In genomic region chr1:12370241-12370980, GRCh38 we compare ENCODE assay signal across 16 cellular contexts.
"Had no signal": no experiment of that assay in that cellular context is flagged by ENCODE, and none has a peak within 500 bp of the region (broad histone marks: within the 10 kb centered on the region; RNA-seq: fewer than 3 reads in every experiment).

No MANE protein-coding gene starts in this region.

- H3K27ac ChIP-seq: body of pancreas, coronary artery, lower lobe of right lung, thyroid gland had no signal

- H3K4me3 Mint-ChIP-seq: neural crest cell; stimulated activated effector memory CD8-positive, alpha-beta T cell treated with anti-CD3 and anti-CD28 coated beads, Interleukin-12 subunit alpha, Interleukin-12 subunit beta, amount 100 ng/mL, for 72 hours had no signal

- H3K4me1 Mint-ChIP-seq: stimulated activated effector memory CD8-positive, alpha-beta T cell treated with anti-CD3 and anti-CD28 coated beads, Interleukin-12 subunit alpha, Interleukin-12 subunit beta, amount 100 ng/mL, for 72 hours had no signal

- H3K4me3 ChIP-seq: body of pancreas, coronary artery, lower lobe of right lung, thyroid gland had no signal

- H3K4me1 ChIP-seq: lower lobe of right lung, thyroid gland had no signal

- H3K9me3 ChIP-seq: body of pancreas, lower lobe of right lung, thyroid gland had no signal

- ATAC-seq: body of pancreas; left colon; lower lobe of right lung; stimulated activated effector memory CD8-positive, alpha-beta T cell treated with anti-CD3 and anti-CD28 coated beads, Interleukin-12 subunit alpha, Interleukin-12 subunit beta, amount 100 ng/mL, for 72 hours had no signal

- H3K9me3 Mint-ChIP-seq: neural crest cell; stimulated activated effector memory CD8-positive, alpha-beta T cell treated with anti-CD3 and anti-CD28 coated beads, Interleukin-12 subunit alpha, Interleukin-12 subunit beta, amount 100 ng/mL, for 72 hours had no signal

- H3K27ac Mint-ChIP-seq: stimulated activated effector memory CD8-positive, alpha-beta T cell treated with anti-CD3 and anti-CD28 coated beads, Interleukin-12 subunit alpha, Interleukin-12 subunit beta, amount 100 ng/mL, for 72 hours had no signal

- DNase-seq: activated CD4-positive, alpha-beta T cell treated with anti-CD3 and anti-CD28 coated beads for 1 hour; activated CD4-positive, alpha-beta T cell treated with anti-CD3 and anti-CD28 coated beads, Interleukin-2, amount 50 U/mL, for 4 hours; activated effector memory CD4-positive, alpha-beta T cell treated with Interleukin-2 at 50 U/mL for 16 hours; activated naive CD4-positive, alpha-beta T cell treated with anti-CD3 and anti-CD28 coated beads, Interleukin-2, amount 50 U/mL, for 16 hours; amniotic stem cell; body of pancreas; central memory CD4-positive, alpha-beta T cell; effector CD4-positive, alpha-beta T cell; left colon; lower lobe of right lung; stimulated activated CD4-positive, alpha-beta T cell treated with anti-CD3 and anti-CD28 coated beads, Interleukin-12 subunit alpha, Interleukin-12 subunit beta, amount 100 ng/mL, for 4 hours; T-helper 1 cell; thyroid gland had no signal

- H3K27me3 ChIP-seq: body of pancreas, thyroid gland had no signal
